In genomic region chr12:66644151-66644550, GRCh38 we compare ENCODE assay signal across 36 cellular contexts.
"Had no signal": no experiment of that assay in that cellular context is flagged by ENCODE, and none has a peak within 500 bp of the region (broad histone marks: within the 10 kb centered on the region; RNA-seq: fewer than 3 reads in every experiment).

No MANE protein-coding gene starts in this region.

- H3K27me3 ChIP-seq: MG63 had no signal

- H3K27ac ChIP-seq: KMS-11 had no signal

- H3K36me3 ChIP-seq: MG63 had no signal

- DNase-seq: Karpas-422, Kasumi-1, KG1, MG63, MM.1S, MV-4-11, NCI-H1048, NCI-H1092, NCI-H1092 treated with DMSO at 0.1 percent for 48 hours, NCI-H1105, NCI-H1105 treated with DMSO at 0.1 percent for 48 hours, NCI-H1417, NCI-H1417 treated with DMSO at 0.1 percent for 48 hours, NCI-H1436, NCI-H1436 treated with DMSO at 0.1 percent for 48 hours, NCI-H146, NCI-H1694, NCI-H1694 treated with DMSO at 0.1 percent for 48 hours, NCI-H187, NCI-H187 treated with DMSO at 0.1 percent for 48 hours, NCI-H1930, NCI-H2029 treated with DMSO at 0.1 percent for 48 hours, NCI-H2081, NCI-H2081 treated with DMSO at 0.1 percent for 48 hours, NCI-H2107, NCI-H2171, NCI-H2171 treated with DMSO at 0.1 percent for 48 hours, NCI-H2227 treated with DMSO at 0.1 percent for 48 hours, NCI-H226, NCI-H345, NCI-H446, NCI-H446 treated with DMSO at 0.1 percent for 48 hours, NCI-H510A, NCI-H510A treated with DMSO at 0.1 percent for 48 hours, NCI-H524 had no signal

- H3K4me3 ChIP-seq: MG63 had no signal

- H3K4me2 ChIP-seq: KMS-11 had no signal

- H3K9ac ChIP-seq: KMS-11 had no signal
